ENCODE assay signal across 27 cellular contexts in the genomic region with DNA sequence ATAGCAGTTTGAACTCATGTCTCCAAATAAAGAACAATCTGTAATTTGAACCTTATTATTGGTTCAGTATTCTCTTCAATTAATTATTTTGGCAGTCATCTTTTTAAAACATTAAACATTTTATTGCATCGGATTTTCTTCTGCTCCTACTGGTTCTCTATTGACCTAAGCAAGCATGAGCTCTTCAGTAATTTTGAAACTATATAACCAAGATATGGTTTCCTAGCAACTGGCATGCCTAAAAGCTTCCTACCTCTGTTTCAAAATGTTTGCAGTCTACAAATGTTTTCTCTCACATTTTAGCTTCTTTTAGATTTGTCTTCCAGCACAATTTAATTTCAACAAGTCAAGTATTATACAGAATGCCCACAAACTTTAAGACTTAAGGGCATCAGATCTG.
"Had no signal": no experiment of that assay in that cellular context is flagged by ENCODE, and none has a peak within 500 bp of the region (broad histone marks: within the 10 kb centered on the region; RNA-seq: fewer than 3 reads in every experiment).

No MANE protein-coding gene starts in this region.

- H3K4me3 ChIP-seq: adrenal gland, breast epithelium, PC-9, SK-N-MC had no signal

- H3K27me3 ChIP-seq: adrenal gland, breast epithelium had no signal

- H3K4me3 Mint-ChIP-seq: activated CD4-positive, alpha-beta T cell treated with anti-CD3 and anti-CD28 coated beads for 36 hours; activated CD8-positive, alpha-beta T cell treated with anti-CD3 and anti-CD28 coated beads for 36 hours; activated naive CD4-positive, alpha-beta T cell treated with anti-CD3 and anti-CD28 coated beads, Interleukin-2, amount 10 ng/mL, durations not matched to agents 7 days and 5 days; activated naive CD8-positive, alpha-beta T cell treated with anti-CD3 and anti-CD28 coated beads for 36 hours; activated T-cell treated with anti-CD3 and anti-CD28 coated beads, Interleukin-2, amount 50 U/mL, for 72 hours; T-cell had no signal

- ATAC-seq: activated CD4-positive, alpha-beta T cell treated with anti-CD3 and anti-CD28 coated beads for 36 hours; activated CD8-positive, alpha-beta T cell treated with anti-CD3 and anti-CD28 coated beads for 36 hours; activated T-cell treated with anti-CD3 and anti-CD28 coated beads, Interleukin-2, amount 50 U/mL, for 72 hours; T-cell had no signal

- H3K4me2 ChIP-seq: PC-9 had no signal

- H2AFZ ChIP-seq: PC-9 had no signal

- H3K9me3 Mint-ChIP-seq: activated CD8-positive, alpha-beta T cell treated with anti-CD3 and anti-CD28 coated beads for 36 hours; activated naive CD4-positive, alpha-beta T cell treated with anti-CD3 and anti-CD28 coated beads, Interleukin-2, amount 10 ng/mL, durations not matched to agents 7 days and 5 days; activated naive CD8-positive, alpha-beta T cell treated with anti-CD3 and anti-CD28 coated beads for 36 hours; activated T-helper 2 cell treated with anti-CD3 and anti-CD28 coated beads, Interferon-gamma antibody, Interleukin-2, Interleukin-4, amounts not matched to agents 10 μg/mL and 5 μg/mL and 100 μg/mL, durations not matched to agents 14 hours and 24 hours and 36 hours had no signal

- DNase-seq: activated CD4-positive, alpha-beta T cell treated with anti-CD3 and anti-CD28 coated beads for 36 hours; activated CD4-positive, alpha-beta T cell treated with anti-CD3 and anti-CD28 coated beads, Interleukin-2, amount 50 U/mL, for 1 hour; activated CD8-positive, alpha-beta memory T cell treated with anti-CD3 and anti-CD28 coated beads, Interleukin-2, amount 50 U/mL, for 4 hours; activated CD8-positive, alpha-beta T cell treated with anti-CD3 and anti-CD28 coated beads for 36 hours; activated gamma-delta T cell treated with Interleukin-2 at 50 U/mL for 16 hours; activated naive CD4-positive, alpha-beta T cell treated with anti-CD3 and anti-CD28 coated beads, Interleukin-2, amount 10 ng/mL, durations not matched to agents 7 days and 5 days; activated naive CD8-positive, alpha-beta T cell treated with anti-CD3 and anti-CD28 coated beads for 36 hours; activated T-cell treated with anti-CD3 and anti-CD28 coated beads, Interleukin-2, amount 50 U/mL, for 72 hours; adrenal gland; aorta; caudate nucleus; KG1; NCI-H1092; NCI-H1930; NCI-H345; NCI-H510A; NCI-H69; NK-92 treated with Interleukin-12 subunit alpha and Interleukin-12 subunit beta, amount 100 ng/mL, for 24 hours; PC-9; SHP77 treated with DMSO at 0.1 percent for 48 hours; T-cell; T-helper 2 cell; T1000; WERI-Rb-1 had no signal

- H3K4me1 Mint-ChIP-seq: activated CD4-positive, alpha-beta T cell treated with anti-CD3 and anti-CD28 coated beads for 36 hours; activated naive CD4-positive, alpha-beta T cell treated with anti-CD3 and anti-CD28 coated beads, Interleukin-2, amount 10 ng/mL, durations not matched to agents 7 days and 5 days; activated naive CD8-positive, alpha-beta T cell treated with anti-CD3 and anti-CD28 coated beads for 36 hours; T-cell had no signal

- H3K4me1 ChIP-seq: adrenal gland, breast epithelium had no signal

- H3K36me3 Mint-ChIP-seq: activated naive CD4-positive, alpha-beta T cell treated with anti-CD3 and anti-CD28 coated beads, Interleukin-2, amount 10 ng/mL, durations not matched to agents 7 days and 5 days; activated naive CD8-positive, alpha-beta T cell treated with anti-CD3 and anti-CD28 coated beads for 36 hours; T-cell had no signal

- H3K9me3 ChIP-seq: adrenal gland, breast epithelium had no signal

- H3K27me3 Mint-ChIP-seq: activated CD4-positive, alpha-beta T cell treated with anti-CD3 and anti-CD28 coated beads for 36 hours; activated CD8-positive, alpha-beta T cell treated with anti-CD3 and anti-CD28 coated beads for 36 hours; activated naive CD4-positive, alpha-beta T cell treated with anti-CD3 and anti-CD28 coated beads, Interleukin-2, amount 10 ng/mL, durations not matched to agents 7 days and 5 days; activated naive CD8-positive, alpha-beta T cell treated with anti-CD3 and anti-CD28 coated beads for 36 hours; T-cell had no signal

- H3K27ac Mint-ChIP-seq: activated CD4-positive, alpha-beta T cell treated with anti-CD3 and anti-CD28 coated beads for 36 hours; activated CD8-positive, alpha-beta T cell treated with anti-CD3 and anti-CD28 coated beads for 36 hours; activated naive CD4-positive, alpha-beta T cell treated with anti-CD3 and anti-CD28 coated beads, Interleukin-2, amount 10 ng/mL, durations not matched to agents 7 days and 5 days; activated naive CD8-positive, alpha-beta T cell treated with anti-CD3 and anti-CD28 coated beads for 36 hours; activated T-cell treated with anti-CD3 and anti-CD28 coated beads, Interleukin-2, amount 50 U/mL, for 72 hours; activated T-helper 2 cell treated with anti-CD3 and anti-CD28 coated beads, Interferon-gamma antibody, Interleukin-2, Interleukin-4, amounts not matched to agents 10 μg/mL and 5 μg/mL and 100 μg/mL, durations not matched to agents 14 hours and 24 hours and 36 hours; T-cell had no signal

- H3K27ac ChIP-seq: adrenal gland, breast epithelium, PC-9, SK-N-MC, WERI-Rb-1 had no signal

- H3K36me3 ChIP-seq: adrenal gland, breast epithelium, WERI-Rb-1 had no signal
